11 cellular contexts compared by ENCODE assay signal in genomic region chr11:10604340-10604748, GRCh38. TPM values are rescaled to one million over a fixed set of nuclear protein-coding genes. Genes with fewer than 3 reads are reported as not detected.
DNase-seq lines count a peak whose midpoint lies in the region; ATAC-seq and TF ChIP-seq lines count a peak whose summit lies in the region.
"Had no signal": no experiment of that assay in that cellular context is flagged by ENCODE, and none has a peak within 500 bp of the region (broad histone marks: within the 10 kb centered on the region; RNA-seq: fewer than 3 reads in every experiment).

No MANE protein-coding gene starts in this region.

- H3K36me3 Mint-ChIP-seq in activated B cell treated with CpG ODN at 0.5 μM for 24 hours (ENCODE audit: low read depth), result peaks cover 9% of the 10 kb centered on the region
- H3K36me3 Mint-ChIP-seq in stimulated activated naive B cell treated with anti-CD40 and anti-IgM and Interleukin-4, amounts not matched to agents 10 μg/mL and 1 μg/mL and 100 μg/mL, for 72 hours, result peaks cover 0 to 5% of the 10 kb centered on the region in 2 donors
- H3K36me3 Mint-ChIP-seq: CD8-positive, alpha-beta memory T cell had no signal

- 37 to 53% methylated on average over 9 of the region's 9 CpGs for WGBS in heart right ventricle, 2 donors

- no peak overlapping the region for H3K4me3 ChIP-seq in heart right ventricle

- H3K27me3 ChIP-seq in heart right ventricle, result no peaks in the 10 kb centered on the region

- H3K4me1 Mint-ChIP-seq in activated B cell treated with CpG ODN at 0.5 μM for 24 hours, result peaks cover 92% of the 10 kb centered on the region
- H3K4me1 Mint-ChIP-seq in stimulated activated naive B cell treated with anti-CD40 and anti-IgM and Interleukin-4, amounts not matched to agents 10 μg/mL and 1 μg/mL and 100 μg/mL, for 72 hours, result peaks cover 66 to 95% of the 10 kb centered on the region in 2 donors
- H3K4me1 Mint-ChIP-seq: CD8-positive, alpha-beta memory T cell had no signal

- no peak for ATAC-seq in activated B cell treated with CpG ODN at 0.5 μM for 24 hours (ENCODE audit: low read depth)
- peak; percentile 30 to 87 (median 59) for ATAC-seq in heart right ventricle
- ATAC-seq in GM18907 (IDR thresholded peaks at IDR 0.05; ENCODE audit: unreplicated experiment), result no peak
- no peak for ATAC-seq in GM21619 (IDR thresholded peaks at IDR 0.05; ENCODE audit: unreplicated experiment)
- ATAC-seq in stimulated activated naive B cell treated with anti-CD40 and anti-IgM and Interleukin-4, amounts not matched to agents 10 μg/mL and 1 μg/mL and 100 μg/mL, for 72 hours (replicated peaks), result no peak
- ATAC-seq: T-helper 17 cell had no signal

- no peaks in the 10 kb centered on the region for H3K9me3 Mint-ChIP-seq in activated B cell treated with CpG ODN at 0.5 μM for 24 hours
- no peaks in the 10 kb centered on the region for H3K9me3 Mint-ChIP-seq in stimulated activated naive B cell treated with anti-CD40 and anti-IgM and Interleukin-4, amounts not matched to agents 10 μg/mL and 1 μg/mL and 100 μg/mL, for 72 hours
- H3K9me3 Mint-ChIP-seq: CD8-positive, alpha-beta memory T cell had no signal

- POLR2A ChIA-PET in activated B cell treated with CpG ODN at 0.5 μM for 24 hours (lab: Charles Lee), result interaction anchor here (0.6 to 2.5 kb wide), 5 partner anchors 9 to 149 kb away, joined by 3 to 18 read pairs (median 6); partner anchors contain the start of genes AMPD3 and RNF141

- peak overlapping the region in 9 of 10 donors; percentile 24 to 91 (median 53) for H3K27ac ChIP-seq in heart right ventricle

- H3K4me1 ChIP-seq in heart right ventricle, result peaks cover 0 to 91% (median 32%) of the 10 kb centered on the region in 9 donors

- no peak overlapping the region for H3K4me3 Mint-ChIP-seq in activated B cell treated with CpG ODN at 0.5 μM for 24 hours
- H3K4me3 Mint-ChIP-seq in stimulated activated naive B cell treated with anti-CD40 and anti-IgM and Interleukin-4, amounts not matched to agents 10 μg/mL and 1 μg/mL and 100 μg/mL, for 72 hours, result no peak overlapping the region
- H3K4me3 Mint-ChIP-seq: CD8-positive, alpha-beta memory T cell; T-helper 17 cell had no signal

- TF ChIP-seq CTCF in activated B cell treated with CpG ODN at 0.5 μM for 24 hours (IDR thresholded peaks at IDR 0.05) (no peak), heart right ventricle (IDR thresholded peaks at IDR 0.05) (no peak)

- H3K27me3 Mint-ChIP-seq in activated B cell treated with CpG ODN at 0.5 μM for 24 hours, result no peaks in the 10 kb centered on the region
- H3K27me3 Mint-ChIP-seq in stimulated activated naive B cell treated with anti-CD40 and anti-IgM and Interleukin-4, amounts not matched to agents 10 μg/mL and 1 μg/mL and 100 μg/mL, for 72 hours, result no peaks in the 10 kb centered on the region

- peaks cover 0 to 13% (median 0%) of the 10 kb centered on the region in 9 donors for H3K36me3 ChIP-seq in heart right ventricle

- H3K27ac Mint-ChIP-seq in activated B cell treated with CpG ODN at 0.5 μM for 24 hours, result peak overlapping the region; percentile 90
- no peak overlapping the region for H3K27ac Mint-ChIP-seq in stimulated activated naive B cell treated with anti-CD40 and anti-IgM and Interleukin-4, amounts not matched to agents 10 μg/mL and 1 μg/mL and 100 μg/mL, for 72 hours
- H3K27ac Mint-ChIP-seq: T-helper 17 cell had no signal

- DNase-seq in EH (ENCODE audit: low read depth) (peak; percentile 73), activated B cell treated with CpG ODN at 0.5 μM for 24 hours (no peak), heart right ventricle (peak in 1 of 2 donors; percentile 57), renal cortical epithelial cell (ENCODE audit: low read depth) (peak; percentile 26), cerebellar cortex (ENCODE audit: low spot score) (no peak)
- no peak for DNase-seq in stimulated activated naive B cell treated with anti-CD40 and anti-IgM and Interleukin-4, amounts not matched to agents 10 μg/mL and 1 μg/mL and 100 μg/mL, for 72 hours
- DNase-seq: CD8-positive, alpha-beta memory T cell; T-helper 17 cell had no signal

- no peaks in the 10 kb centered on the region for H3K9me3 ChIP-seq in heart right ventricle

- intact Hi-C loops in activated B cell treated with CpG ODN at 0.5 μM for 24 hours (cut with micrococcal nuclease), result no loop called here
- intact Hi-C loops in heart right ventricle (cut with DNase I), result no loop called here

- CTCF ChIA-PET in activated B cell treated with CpG ODN at 0.5 μM for 24 hours (lab: Charles Lee), result interaction anchor here (1.4 kb wide), 1 partner anchor 49 kb away, joined by 3 read pairs; no protein-coding TSS in a partner anchor

RNA-seq across cellular contexts. Expression of gene LYVE1, which starts 35.9 kb away (rescaled TPM):
- total RNA-seq in activated B cell treated with CpG ODN at 0.5 μM for 24 hours, result not detected in 2 replicates
- 100 to 1,000 TPM in 1 of 10 donors, 10 to 100 TPM in 5, 1 to 10 TPM in 4; 5.3 to 118 (median 25.1) TPM for total RNA-seq in heart right ventricle
- polyA plus RNA-seq in heart right ventricle, result 10 to 100 TPM; 18.2 to 23.1 TPM
- 0.05 and 0.17 TPM in 2 replicates for total RNA-seq in renal cortical epithelial cell
- total RNA-seq: CD8-positive, alpha-beta memory T cell; T-helper 17 cell had no signal
- polyA plus RNA-seq: CD8-positive, alpha-beta memory T cell; H1 had no signal

Comparison
In these comparisons a context has a peak if more than half of its experiments do, and no peak if none do; other contexts are left out.
1. DNase-seq: peak in EH (single experiment) and renal cortical epithelial cell (single experiment); none in activated B cell treated with CpG ODN at 0.5 μM for 24 hours (single experiment), stimulated activated naive B cell treated with anti-CD40 and anti-IgM and Interleukin-4, amounts not matched to agents 10 μg/mL and 1 μg/mL and 100 μg/mL, for 72 hours (single experiment) and cerebellar cortex (single experiment).
2. ATAC-seq: peak in heart right ventricle (8 of 8); none in activated B cell treated with CpG ODN at 0.5 μM for 24 hours (single experiment), GM18907 (single experiment), GM21619 (single experiment) and stimulated activated naive B cell treated with anti-CD40 and anti-IgM and Interleukin-4, amounts not matched to agents 10 μg/mL and 1 μg/mL and 100 μg/mL, for 72 hours (0 of 2).